8 cellular contexts compared by ENCODE assay signal in genomic region chr13:113584205-113584869, GRCh38. TPM values are rescaled to one million over a fixed set of nuclear protein-coding genes. Genes with fewer than 3 reads are reported as not detected.
A peak's percentile ranks its signal among the peaks of the same experiment; 100 is the strongest.
DNase-seq lines count a peak whose midpoint lies in the region; ATAC-seq and TF ChIP-seq lines count a peak whose summit lies in the region.

A gene with protein sequence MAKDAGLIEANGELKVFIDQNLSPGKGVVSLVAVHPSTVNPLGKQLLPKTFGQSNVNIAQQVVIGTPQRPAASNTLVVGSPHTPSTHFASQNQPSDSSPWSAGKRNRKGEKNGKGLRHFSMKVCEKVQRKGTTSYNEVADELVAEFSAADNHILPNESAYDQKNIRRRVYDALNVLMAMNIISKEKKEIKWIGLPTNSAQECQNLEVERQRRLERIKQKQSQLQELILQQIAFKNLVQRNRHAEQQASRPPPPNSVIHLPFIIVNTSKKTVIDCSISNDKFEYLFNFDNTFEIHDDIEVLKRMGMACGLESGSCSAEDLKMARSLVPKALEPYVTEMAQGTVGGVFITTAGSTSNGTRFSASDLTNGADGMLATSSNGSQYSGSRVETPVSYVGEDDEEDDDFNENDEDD (plus strand): TSS chr13:113584753. CDS start chr13:113585838, 1,085 bp downstream.

- H2AFZ ChIP-seq in hepatocyte: peak within 1 kb of the TSS; percentile 60

- H3K9me2 ChIP-seq in hepatocyte (replicated peaks; ENCODE audit: insufficient read depth): no peaks in the 10 kb centered on the region

- no peaks in the 10 kb centered on the region for H3K36me3 ChIP-seq in hepatocyte (replicated peaks; ENCODE audit: insufficient read depth, low read depth)

- H3K27ac ChIP-seq in hepatocyte: no peak within 1 kb of the TSS

- no peaks in the 10 kb centered on the region for H3K9me3 ChIP-seq in hepatocyte (ENCODE audit: low read depth)

- H3K4me1 ChIP-seq in hepatocyte (ENCODE audit: insufficient read depth): peaks cover 6% of the 10 kb centered on the region

- peak; percentile 84 for DNase-seq in DMS53 (lab: John Stamatoyannopoulos, UW)
- no peak for DNase-seq in DMS53 treated with DMSO at 0.1 percent for 48 hours (lab: John Stamatoyannopoulos, UW; ENCODE audit: unreplicated experiment)
- peak; percentile 83 for DNase-seq in NCI-H1694 treated with DMSO at 0.1 percent for 48 hours (lab: John Stamatoyannopoulos, UW)
- peak; percentile 91 for DNase-seq in astrocyte of the hippocampus (ENCODE audit: low read depth, low spot score)
- DNase-seq in hepatocyte (ENCODE audit: low spot score): peak; percentile 86
- DNase-seq in renal cortical epithelial cell (ENCODE audit: low read depth): peak; percentile 16

- WGBS in hepatocyte (ENCODE audit: low lambda C conversion rate, missing lambda C conversion rate): 3% methylated on average over 42 of the region's 92 CpGs

- peaks cover 14% of the 10 kb centered on the region for H4K20me1 ChIP-seq in hepatocyte (ENCODE audit: insufficient read depth, poor library complexity, severe bottlenecking)

- H3K4me3 ChIP-seq in hepatocyte: peak within 1 kb of the TSS; percentile 64

- peaks cover 41% of the 10 kb centered on the region for H3K79me2 ChIP-seq in hepatocyte

- intact Hi-C loops in T-helper 2 cell treated with Interferon-gamma antibody and Interleukin-4, amounts not matched to agents 100 ng/mL and 5 ng/mL, for 36 hours (cut with micrococcal nuclease): loop anchor here (1.0 to 10.0 kb wide), 2 partner anchors 94 to 290 kb away; partner anchors contain the start of genes DCUN1D2 and LAMP1

- TF ChIP-seq CTCF in hepatocyte (IDR thresholded peaks at IDR 0.05; ENCODE audit: poor library complexity): no peak

- ATAC-seq in HG02943 (IDR thresholded peaks at IDR 0.05; ENCODE audit: low read depth, unreplicated experiment): peak; percentile 90

- H3K27me3 ChIP-seq in hepatocyte: no peaks in the 10 kb centered on the region

- peak within 1 kb of the TSS; percentile 96 for H3K4me2 ChIP-seq in hepatocyte

RNA-seq across cellular contexts. Expression of the gene that starts here (rescaled TPM):
- total RNA-seq in T-helper 2 cell treated with Interferon-gamma antibody and Interleukin-4, amounts not matched to agents 100 ng/mL and 5 ng/mL, for 36 hours: 171 TPM in 2 replicates
- total RNA-seq in hepatocyte (38.9 and 54.0 TPM in 2 replicates), renal cortical epithelial cell (50.7 and 72.9 TPM in 2 replicates)
- 62.5 and 62.9 TPM in 2 replicates for polyA plus RNA-seq in hepatocyte
